Comparison of ENCODE assay signal across 1 cellular context in the genomic region with DNA sequence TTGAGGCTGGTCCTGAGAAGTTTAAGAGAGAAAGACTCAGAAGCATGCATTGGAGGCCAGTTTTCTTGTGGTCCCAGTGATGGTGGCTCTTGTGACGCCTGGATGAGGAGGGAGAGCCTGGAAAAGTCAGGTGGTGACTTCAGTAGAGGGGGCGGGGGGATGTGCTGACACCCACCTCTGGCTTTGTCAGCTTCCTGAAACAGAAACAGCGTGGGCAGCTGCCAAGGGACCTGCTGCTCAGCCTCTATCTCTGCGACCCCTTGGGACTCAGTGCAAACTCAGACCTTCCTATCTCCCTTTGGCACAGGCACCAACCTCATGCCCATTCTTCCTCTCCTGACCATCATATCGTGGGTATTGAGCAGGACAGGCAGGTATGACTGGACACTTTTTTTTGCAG.
TF ChIP-seq lines count a peak whose summit lies in the region.

No MANE protein-coding gene starts in this region.

TF ChIP-seq in K562, 482 proteins besides CTCF, POLR2A, EP300 and RAD21:
- TF ChIP-seq CBX1 (IDR thresholded peaks at IDR 0.05; ENCODE audit: low read depth) (no peak), U2AF1 (optimal IDR thresholded peaks at IDR 0.05; ENCODE audit: low read depth, low read length) (no peak), FOXM1 (IDR thresholded peaks at IDR 0.05; ENCODE audit: low read depth) (no peak), FOXM1 (CRISPR knock-in tag; IDR thresholded peaks at IDR 0.05; ENCODE audit: low read depth) (no peak), NFE2 (IDR thresholded peaks at IDR 0.05; ENCODE audit: low read depth) (peak; percentile 49; the same call in 1 of the 2 replicates), FOXJ2 (tag; IDR thresholded peaks at IDR 0.05) (no peak), ZNF766 (CRISPR knock-in tag; conservative IDR thresholded peaks at IDR 0.05) (no peak), TAF9B (IDR thresholded peaks at IDR 0.05; ENCODE audit: partially characterized antibody) (no peak), PHF8 (IDR thresholded peaks at IDR 0.05; ENCODE audit: borderline replicate concordance, low read length) (no peak), EGR1 (conservative IDR thresholded peaks at IDR 0.05) (0 out of 2 replicates have a peak, but pooled peaks have one; percentile 32), ZNF316 (IDR thresholded peaks at IDR 0.05) (0 out of 2 replicates have a peak, but pooled peaks have one; percentile 12), PCBP1 (IDR thresholded peaks at IDR 0.05; ENCODE audit: low read depth, low read length, poor library complexity, severe bottlenecking) (no peak), MEF2D (tag; conservative IDR thresholded peaks at IDR 0.05; ENCODE audit: low read depth) (no peak), MAFG (tag; conservative IDR thresholded peaks at IDR 0.05) (peak; percentile 38; the same call in 1 of the 2 replicates), NBN (IDR thresholded peaks at IDR 0.05; ENCODE audit: low read depth) (no peak), KDM4B (IDR thresholded peaks at IDR 0.05; ENCODE audit: borderline replicate concordance in 2 of 2, low read depth in 1 of 2) (no peak), ESRRB (CRISPR knock-in tag; IDR thresholded peaks at IDR 0.05; ENCODE audit: borderline replicate concordance) (no peak), TCF3 (CRISPR knock-in tag; IDR thresholded peaks at IDR 0.05) (no peak), ZNF197 (CRISPR knock-in tag; IDR thresholded peaks at IDR 0.05; ENCODE audit: low read depth) (no peak)
- TF ChIP-seq, protein P1, sequence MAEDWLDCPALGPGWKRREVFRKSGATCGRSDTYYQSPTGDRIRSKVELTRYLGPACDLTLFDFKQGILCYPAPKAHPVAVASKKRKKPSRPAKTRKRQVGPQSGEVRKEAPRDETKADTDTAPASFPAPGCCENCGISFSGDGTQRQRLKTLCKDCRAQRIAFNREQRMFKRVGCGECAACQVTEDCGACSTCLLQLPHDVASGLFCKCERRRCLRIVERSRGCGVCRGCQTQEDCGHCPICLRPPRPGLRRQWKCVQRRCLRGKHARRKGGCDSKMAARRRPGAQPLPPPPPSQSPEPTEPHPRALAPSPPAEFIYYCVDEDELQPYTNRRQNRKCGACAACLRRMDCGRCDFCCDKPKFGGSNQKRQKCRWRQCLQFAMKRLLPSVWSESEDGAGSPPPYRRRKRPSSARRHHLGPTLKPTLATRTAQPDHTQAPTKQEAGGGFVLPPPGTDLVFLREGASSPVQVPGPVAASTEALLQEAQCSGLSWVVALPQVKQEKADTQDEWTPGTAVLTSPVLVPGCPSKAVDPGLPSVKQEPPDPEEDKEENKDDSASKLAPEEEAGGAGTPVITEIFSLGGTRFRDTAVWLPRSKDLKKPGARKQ (CRISPR knock-in tag; IDR thresholded peaks at IDR 0.05): no peak
- TF ChIP-seq, protein P2, sequence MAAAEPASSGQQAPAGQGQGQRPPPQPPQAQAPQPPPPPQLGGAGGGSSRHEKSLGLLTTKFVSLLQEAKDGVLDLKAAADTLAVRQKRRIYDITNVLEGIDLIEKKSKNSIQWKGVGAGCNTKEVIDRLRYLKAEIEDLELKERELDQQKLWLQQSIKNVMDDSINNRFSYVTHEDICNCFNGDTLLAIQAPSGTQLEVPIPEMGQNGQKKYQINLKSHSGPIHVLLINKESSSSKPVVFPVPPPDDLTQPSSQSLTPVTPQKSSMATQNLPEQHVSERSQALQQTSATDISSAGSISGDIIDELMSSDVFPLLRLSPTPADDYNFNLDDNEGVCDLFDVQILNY (CRISPR knock-in tag; IDR thresholded peaks at IDR 0.05): no peak
- TF ChIP-seq, protein P3, sequence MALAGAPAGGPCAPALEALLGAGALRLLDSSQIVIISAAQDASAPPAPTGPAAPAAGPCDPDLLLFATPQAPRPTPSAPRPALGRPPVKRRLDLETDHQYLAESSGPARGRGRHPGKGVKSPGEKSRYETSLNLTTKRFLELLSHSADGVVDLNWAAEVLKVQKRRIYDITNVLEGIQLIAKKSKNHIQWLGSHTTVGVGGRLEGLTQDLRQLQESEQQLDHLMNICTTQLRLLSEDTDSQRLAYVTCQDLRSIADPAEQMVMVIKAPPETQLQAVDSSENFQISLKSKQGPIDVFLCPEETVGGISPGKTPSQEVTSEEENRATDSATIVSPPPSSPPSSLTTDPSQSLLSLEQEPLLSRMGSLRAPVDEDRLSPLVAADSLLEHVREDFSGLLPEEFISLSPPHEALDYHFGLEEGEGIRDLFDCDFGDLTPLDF (CRISPR knock-in tag; IDR thresholded peaks at IDR 0.05): no peak
- TF ChIP-seq, protein P4, sequence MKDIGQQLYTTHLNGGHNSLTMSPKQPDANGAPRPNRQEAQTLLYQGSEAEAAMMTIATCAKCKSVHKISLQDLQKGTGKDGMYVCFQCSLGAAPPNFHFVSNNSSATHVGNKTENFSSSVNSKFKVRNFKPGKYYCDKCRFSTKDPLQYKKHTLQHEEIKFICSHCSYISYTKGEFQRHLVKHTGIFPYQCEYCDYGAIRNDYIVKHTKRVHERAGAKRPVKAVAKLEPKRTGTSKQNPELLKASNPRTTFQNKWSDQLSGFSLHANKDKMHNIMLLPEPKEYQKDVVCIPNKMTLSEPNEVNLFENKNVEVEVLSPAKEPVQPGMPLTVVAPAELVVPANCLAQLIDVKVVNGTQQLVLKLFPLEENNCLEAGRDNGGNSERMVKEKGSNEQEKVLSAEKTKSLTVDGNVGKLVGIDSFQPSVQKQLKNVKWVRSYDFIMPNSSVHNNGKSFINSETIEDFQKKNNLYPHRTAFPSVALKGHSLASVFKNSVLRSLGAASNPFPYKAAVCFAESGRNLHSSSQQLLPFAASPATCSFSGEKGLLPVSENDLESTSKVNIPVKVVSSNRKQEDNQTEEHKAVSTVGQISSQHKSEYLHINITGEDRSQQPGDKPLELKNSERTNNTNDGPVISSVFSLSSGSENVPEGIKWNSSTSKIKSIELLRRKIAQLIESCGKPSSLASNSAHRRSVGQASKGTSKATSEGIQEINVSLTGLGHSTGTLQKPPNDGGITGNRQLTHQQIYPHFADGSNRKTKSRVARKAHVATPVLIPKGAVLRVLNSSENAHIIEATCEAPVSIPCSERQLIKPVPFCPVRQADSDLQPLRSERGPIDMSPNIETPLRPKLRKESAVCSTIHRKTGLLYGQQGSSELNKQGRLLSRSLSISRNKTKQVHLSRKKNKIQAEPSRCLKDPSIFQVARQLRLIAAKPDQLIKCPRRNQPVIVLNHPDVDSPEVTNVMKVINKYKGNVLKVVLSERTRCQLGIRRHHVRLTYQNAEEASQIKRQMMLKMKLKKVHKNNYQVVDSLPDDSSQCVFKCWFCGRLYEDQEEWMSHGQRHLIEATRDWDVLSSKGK (CRISPR knock-in tag; IDR thresholded peaks at IDR 0.05): no peak
- TF ChIP-seq, protein P5, sequence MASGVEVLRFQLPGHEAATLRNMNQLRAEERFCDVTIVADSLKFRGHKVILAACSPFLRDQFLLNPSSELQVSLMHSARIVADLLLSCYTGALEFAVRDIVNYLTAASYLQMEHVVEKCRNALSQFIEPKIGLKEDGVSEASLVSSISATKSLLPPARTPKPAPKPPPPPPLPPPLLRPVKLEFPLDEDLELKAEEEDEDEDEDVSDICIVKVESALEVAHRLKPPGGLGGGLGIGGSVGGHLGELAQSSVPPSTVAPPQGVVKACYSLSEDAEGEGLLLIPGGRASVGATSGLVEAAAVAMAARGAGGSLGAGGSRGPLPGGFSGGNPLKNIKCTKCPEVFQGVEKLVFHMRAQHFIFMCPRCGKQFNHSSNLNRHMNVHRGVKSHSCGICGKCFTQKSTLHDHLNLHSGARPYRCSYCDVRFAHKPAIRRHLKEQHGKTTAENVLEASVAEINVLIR (CRISPR knock-in tag; IDR thresholded peaks at IDR 0.05): no peak
